Comparison of ENCODE assay signal across 29 cellular contexts in the genomic region with DNA sequence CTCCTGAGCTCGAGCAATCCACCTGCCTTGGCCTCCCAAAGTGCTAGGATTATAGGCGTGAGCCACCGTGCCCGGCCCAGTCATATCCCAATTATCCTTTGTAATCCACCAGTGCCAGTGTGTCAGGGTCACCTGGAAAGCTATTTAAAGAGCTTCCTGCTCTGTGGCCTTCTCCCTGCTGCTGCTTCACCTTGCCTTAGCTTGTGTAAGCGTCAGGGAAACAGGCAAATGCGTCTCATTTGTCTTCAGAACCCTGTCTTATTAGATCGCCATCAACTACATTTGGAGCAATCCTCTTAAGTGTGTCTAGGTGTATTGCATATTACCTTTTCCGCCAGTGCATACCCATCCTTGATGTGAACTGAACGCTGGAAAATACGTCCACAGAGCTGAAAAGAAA. TPM values are rescaled to one million over a fixed set of nuclear protein-coding genes. Genes with fewer than 3 reads are reported as not detected.
"Had no signal": no experiment of that assay in that cellular context is flagged by ENCODE, and none has a peak within 500 bp of the region (broad histone marks: within the 10 kb centered on the region; RNA-seq: fewer than 3 reads in every experiment).

No MANE protein-coding gene starts in this region.

- H3K27ac Mint-ChIP-seq: activated CD4-positive, alpha-beta T cell treated with anti-CD3 and anti-CD28 coated beads for 36 hours; activated CD4-positive, alpha-beta T cell treated with anti-CD3 and anti-CD28 coated beads, Interleukin-2, amount 10 ng/mL, durations not matched to agents 7 days and 5 days; activated naive CD4-positive, alpha-beta T cell treated with anti-CD3 and anti-CD28 coated beads for 36 hours; activated naive CD8-positive, alpha-beta T cell; activated naive CD8-positive, alpha-beta T cell treated with anti-CD3 and anti-CD28 coated beads, Interleukin-2, amount 50 U/mL, for 24 hours; activated T-helper 1 cell treated with anti-CD3 and anti-CD28 coated beads, Interleukin-12 subunit alpha, Interleukin-12 subunit beta, Interleukin-2, Interleukin-4 antibody, amounts not matched to agents 30 ng/mL and 10 ng/mL and 1 ng/mL, durations not matched to agents 14 hours and 24 hours and 36 hours had no signal

- H3K4me3 Mint-ChIP-seq: activated CD4-positive, alpha-beta T cell treated with anti-CD3 and anti-CD28 coated beads for 36 hours; activated CD4-positive, alpha-beta T cell treated with anti-CD3 and anti-CD28 coated beads, Interleukin-2, amount 10 ng/mL, durations not matched to agents 7 days and 5 days; activated naive CD4-positive, alpha-beta T cell treated with anti-CD3 and anti-CD28 coated beads for 36 hours; activated naive CD8-positive, alpha-beta T cell; activated naive CD8-positive, alpha-beta T cell treated with anti-CD3 and anti-CD28 coated beads, Interleukin-2, amount 50 U/mL, for 24 hours; activated T-cell treated with anti-CD3 and anti-CD28 coated beads, Interleukin-2, amount 50 U/mL, for 4 hours; activated T-helper 1 cell treated with anti-CD3 and anti-CD28 coated beads, Interleukin-12 subunit alpha, Interleukin-12 subunit beta, Interleukin-2, Interleukin-4 antibody, amounts not matched to agents 30 ng/mL and 10 ng/mL and 1 ng/mL, durations not matched to agents 14 hours and 24 hours and 36 hours had no signal

- H3K27me3 Mint-ChIP-seq: brain had no signal

- H3K9me3 Mint-ChIP-seq: activated naive CD8-positive, alpha-beta T cell treated with anti-CD3 and anti-CD28 coated beads, Interleukin-2, amount 50 U/mL, for 24 hours; activated T-cell treated with anti-CD3 and anti-CD28 coated beads, Interleukin-2, amount 50 U/mL, for 4 hours had no signal

- DNase-seq: activated CD4-positive, alpha-beta T cell treated with anti-CD3 and anti-CD28 coated beads for 36 hours; activated CD4-positive, alpha-beta T cell treated with anti-CD3 and anti-CD28 coated beads, Interleukin-2, amount 10 ng/mL, durations not matched to agents 7 days and 5 days; activated CD4-positive, alpha-beta T cell treated with anti-CD3 and anti-CD28 coated beads, Interleukin-2, amount 50 U/mL, for 48 hours; activated CD8-positive, alpha-beta memory T cell treated with anti-CD3 and anti-CD28 coated beads, Interleukin-2, amount 50 U/mL, for 4 hours; activated gamma-delta T cell treated with Interleukin-2 at 50 U/mL for 16 hours; activated naive CD4-positive, alpha-beta T cell treated with anti-CD3 and anti-CD28 coated beads for 36 hours; activated naive CD8-positive, alpha-beta T cell treated with anti-CD3 and anti-CD28 coated beads, Interleukin-2, amount 50 U/mL, for 24 hours; activated T-cell treated with anti-CD3 and anti-CD28 coated beads for 4 hours; activated T-cell treated with anti-CD3 and anti-CD28 coated beads, Interleukin-2, amount 50 U/mL, for 4 hours; Karpas-422; KBM-7; NCI-H1105; NCI-H1417 treated with DMSO at 0.1 percent for 48 hours; NCI-H187 treated with DMSO at 0.1 percent for 48 hours; NCI-H2081; NCI-H2171; NCI-H510A; NCI-H526; NCI-H774; Right ventricle myocardium superior; SW 1271; T-helper 1 cell; T-helper 2 cell; T-helper 9 cell had no signal

- ATAC-seq: activated CD4-positive, alpha-beta T cell treated with anti-CD3 and anti-CD28 coated beads for 36 hours; activated CD4-positive, CD25-positive, alpha-beta regulatory T cell treated with anti-CD3 and anti-CD28 coated beads, Interleukin-2, amount 50 U/mL, for 24 hours; activated naive CD8-positive, alpha-beta T cell treated with anti-CD3 and anti-CD28 coated beads, Interleukin-2, amount 50 U/mL, for 24 hours; activated T-cell treated with anti-CD3 and anti-CD28 coated beads, Interleukin-2, amount 50 U/mL, for 4 hours had no signal

RNA-seq across cellular contexts. Expression of a gene that starts 10.2 kb away (rescaled TPM):
- total RNA-seq: bronchial epithelial cell had no signal
